13 cellular contexts compared by ENCODE assay signal in the genomic region with DNA sequence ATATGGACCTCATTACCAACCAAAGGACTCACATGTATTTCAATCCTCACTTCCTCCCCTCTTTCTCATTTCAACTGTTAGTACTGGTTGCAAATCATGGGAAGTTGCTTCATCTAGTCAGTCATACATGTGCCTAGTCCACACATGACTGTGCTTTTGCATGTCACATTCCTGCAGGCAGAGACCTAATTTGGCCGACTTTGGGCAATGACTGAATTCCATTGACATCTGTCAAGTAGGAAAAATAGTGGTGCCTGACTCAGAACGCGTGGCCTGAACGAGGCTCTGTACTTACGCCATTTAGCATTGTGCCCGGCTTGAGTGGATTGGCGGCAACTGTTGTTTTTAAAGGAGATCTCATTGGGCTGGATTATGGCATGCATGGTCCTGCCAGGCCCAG.
"Had no signal": no experiment of that assay in that cellular context is flagged by ENCODE, and none has a peak within 500 bp of the region (broad histone marks: within the 10 kb centered on the region; RNA-seq: fewer than 3 reads in every experiment).

No MANE protein-coding gene starts in this region.

- H3K4me3 Mint-ChIP-seq: activated naive CD8-positive, alpha-beta T cell treated with anti-CD3 and anti-CD28 coated beads, Interleukin-2, amount 10 ng/mL, durations not matched to agents 7 days and 5 days; activated T-helper 1 cell treated with anti-CD3 and anti-CD28 coated beads, Interleukin-12 subunit alpha, Interleukin-12 subunit beta, Interleukin-2, Interleukin-4 antibody, amounts not matched to agents 30 ng/mL and 10 ng/mL and 1 ng/mL, durations not matched to agents 14 hours and 24 hours and 36 hours had no signal

- H3K36me3 ChIP-seq: left ventricle myocardium inferior, pancreas, transverse colon had no signal

- H3K9me3 Mint-ChIP-seq: activated naive CD8-positive, alpha-beta T cell treated with anti-CD3 and anti-CD28 coated beads, Interleukin-2, amount 10 ng/mL, durations not matched to agents 7 days and 5 days; activated T-helper 1 cell treated with anti-CD3 and anti-CD28 coated beads, Interleukin-12 subunit alpha, Interleukin-12 subunit beta, Interleukin-2, Interleukin-4 antibody, amounts not matched to agents 30 ng/mL and 10 ng/mL and 1 ng/mL, durations not matched to agents 14 hours and 24 hours and 36 hours had no signal

- H3K27ac ChIP-seq: hepatocyte, left ventricle myocardium inferior, pancreas, transverse colon had no signal

- H3K4me3 ChIP-seq: hepatocyte, left ventricle myocardium inferior, pancreas, transverse colon had no signal

- H3K4me2 ChIP-seq: hepatocyte had no signal

- H3K27me3 ChIP-seq: hepatocyte, pancreas had no signal

- H2AFZ ChIP-seq: hepatocyte had no signal

- H3K36me3 Mint-ChIP-seq: activated naive CD8-positive, alpha-beta T cell treated with anti-CD3 and anti-CD28 coated beads, Interleukin-2, amount 10 ng/mL, durations not matched to agents 7 days and 5 days had no signal

- H3K9me3 ChIP-seq: left ventricle myocardium inferior, pancreas, transverse colon had no signal

- H3K4me1 Mint-ChIP-seq: activated naive CD8-positive, alpha-beta T cell treated with anti-CD3 and anti-CD28 coated beads, Interleukin-2, amount 10 ng/mL, durations not matched to agents 7 days and 5 days had no signal

- DNase-seq: activated CD4-positive, alpha-beta T cell treated with anti-CD3 and anti-CD28 coated beads, Interleukin-2, amount 50 U/mL, for 1 hour; activated CD4-positive, CD25-positive, alpha-beta regulatory T cell; activated naive CD8-positive, alpha-beta T cell treated with anti-CD3 and anti-CD28 coated beads, Interleukin-2, amount 10 ng/mL, durations not matched to agents 7 days and 5 days; anterior cingulate cortex; left ventricle myocardium inferior; mesenchymal stem cell; small intestine; stimulated activated CD4-positive, alpha-beta T cell treated with anti-CD3 and anti-CD28 coated beads, Interleukin-4, amount 100 ng/mL, for 24 hours; stimulated activated naive CD4-positive, alpha-beta T cell treated with Interleukin-2 at 50 U/mL for 16 hours; transverse colon had no signal

- H3K27ac Mint-ChIP-seq: activated naive CD8-positive, alpha-beta T cell treated with anti-CD3 and anti-CD28 coated beads, Interleukin-2, amount 10 ng/mL, durations not matched to agents 7 days and 5 days; activated T-helper 1 cell treated with anti-CD3 and anti-CD28 coated beads, Interleukin-12 subunit alpha, Interleukin-12 subunit beta, Interleukin-2, Interleukin-4 antibody, amounts not matched to agents 30 ng/mL and 10 ng/mL and 1 ng/mL, durations not matched to agents 14 hours and 24 hours and 36 hours had no signal

- ATAC-seq: pancreas had no signal
